15 cellular contexts compared by ENCODE assay signal in genomic region chr21:36949171-36950141, GRCh38. TPM values are rescaled to one million over a fixed set of nuclear protein-coding genes. Genes with fewer than 3 reads are reported as not detected.
"Had no signal": no experiment of that assay in that cellular context is flagged by ENCODE, and none has a peak within 500 bp of the region (broad histone marks: within the 10 kb centered on the region; RNA-seq: fewer than 3 reads in every experiment).

No MANE protein-coding gene starts in this region.

- H3K27ac ChIP-seq: psoas muscle, right lobe of liver, spleen, tibial artery had no signal

- H3K9me3 Mint-ChIP-seq: activated naive CD8-positive, alpha-beta T cell treated with anti-CD3 and anti-CD28 coated beads, Interleukin-2, amount 10 ng/mL, durations not matched to agents 7 days and 5 days; memory B cell; stimulated activated memory B cell treated with anti-CD40 and anti-IgM and Interleukin-4, amounts not matched to agents 10 μg/mL and 1 μg/mL and 100 μg/mL, for 72 hours had no signal

- H3K9me3 ChIP-seq: right lobe of liver had no signal

- H3K4me3 ChIP-seq: psoas muscle, right lobe of liver, spleen, tibial artery had no signal

- H3K27me3 ChIP-seq: right lobe of liver, spleen, tibial artery had no signal

- DNase-seq: activated CD4-positive, alpha-beta memory T cell treated with anti-CD3 and anti-CD28 coated beads for 36 hours; activated naive CD8-positive, alpha-beta T cell treated with anti-CD3 and anti-CD28 coated beads, Interleukin-2, amount 10 ng/mL, durations not matched to agents 7 days and 5 days; activated T-cell treated with anti-CD3 and anti-CD28 coated beads, Interleukin-2, amount 50 U/mL, for 48 hours; anterior cingulate cortex; hypothalamus; psoas muscle; right lobe of liver; spleen; stimulated activated CD4-positive, alpha-beta T cell treated with anti-CD3 and anti-CD28 coated beads, Interleukin-1b, Interleukin-23, amount 100 ng/mL, for 48 hours; tibial artery had no signal

- H3K4me3 Mint-ChIP-seq: activated CD4-positive, alpha-beta memory T cell treated with anti-CD3 and anti-CD28 coated beads for 36 hours; activated naive CD8-positive, alpha-beta T cell treated with anti-CD3 and anti-CD28 coated beads, Interleukin-2, amount 10 ng/mL, durations not matched to agents 7 days and 5 days; memory B cell; nephron; stimulated activated memory B cell treated with anti-CD40 and anti-IgM and Interleukin-4, amounts not matched to agents 10 μg/mL and 1 μg/mL and 100 μg/mL, for 72 hours had no signal

- H3K4me1 Mint-ChIP-seq: memory B cell; stimulated activated memory B cell treated with anti-CD40 and anti-IgM and Interleukin-4, amounts not matched to agents 10 μg/mL and 1 μg/mL and 100 μg/mL, for 72 hours had no signal

- H3K4me1 ChIP-seq: psoas muscle, right lobe of liver, spleen, tibial artery had no signal

- H3K27ac Mint-ChIP-seq: activated CD4-positive, alpha-beta memory T cell treated with anti-CD3 and anti-CD28 coated beads for 36 hours; activated naive CD8-positive, alpha-beta T cell treated with anti-CD3 and anti-CD28 coated beads, Interleukin-2, amount 10 ng/mL, durations not matched to agents 7 days and 5 days; memory B cell; nephron; stimulated activated memory B cell treated with anti-CD40 and anti-IgM and Interleukin-4, amounts not matched to agents 10 μg/mL and 1 μg/mL and 100 μg/mL, for 72 hours had no signal

- FAIRE-seq: colon had no signal

- H3K27me3 Mint-ChIP-seq: activated CD4-positive, alpha-beta memory T cell treated with anti-CD3 and anti-CD28 coated beads for 36 hours; activated naive CD8-positive, alpha-beta T cell treated with anti-CD3 and anti-CD28 coated beads, Interleukin-2, amount 10 ng/mL, durations not matched to agents 7 days and 5 days; memory B cell; stimulated activated memory B cell treated with anti-CD40 and anti-IgM and Interleukin-4, amounts not matched to agents 10 μg/mL and 1 μg/mL and 100 μg/mL, for 72 hours had no signal

- ATAC-seq: right lobe of liver; stimulated activated memory B cell treated with anti-CD40 and anti-IgM and Interleukin-4, amounts not matched to agents 10 μg/mL and 1 μg/mL and 100 μg/mL, for 72 hours had no signal

RNA-seq across cellular contexts. Expression of gene RIPPLY3, which starts 57.0 kb away (rescaled TPM):
- total RNA-seq: activated naive CD8-positive, alpha-beta T cell treated with anti-CD3 and anti-CD28 coated beads, Interleukin-2, amount 10 ng/mL, durations not matched to agents 7 days and 5 days; omental fat pad; psoas muscle; spleen had no signal
- polyA plus RNA-seq: psoas muscle had no signal
